ENCODE assay signal across 15 cellular contexts in genomic region chr6:63584566-63584965, GRCh38. TPM values are rescaled to one million over a fixed set of nuclear protein-coding genes. Genes with fewer than 3 reads are reported as not detected.
DNase-seq lines count a peak whose midpoint lies in the region; ATAC-seq and TF ChIP-seq lines count a peak whose summit lies in the region.
"Had no signal": no experiment of that assay in that cellular context is flagged by ENCODE, and none has a peak within 500 bp of the region (broad histone marks: within the 10 kb centered on the region; RNA-seq: fewer than 3 reads in every experiment).

No MANE protein-coding gene starts in this region.

- H4K20me1 ChIP-seq in SK-N-SH (ENCODE audit: insufficient read depth) (no peaks in the 10 kb centered on the region), H9 (ENCODE audit: control insufficient read depth, insufficient read depth, insufficient read length) (no peaks in the 10 kb centered on the region)

- H4K5ac ChIP-seq in H9 (ENCODE audit: insufficient read length, low read depth, low read length) = no peak overlapping the region

- over 99% methylated on average over 8 of the region's 8 CpGs for WGBS in SK-N-SH (ENCODE audit: low lambda C conversion rate)
- no CpG with 5 or more reads among the region's 8 CpGs for WGBS in H9 (ENCODE audit: extremely low coverage, insufficient read length, low lambda C conversion rate)
- 91 to 97% (median 92%) methylated on average over 8 of the region's 8 CpGs for WGBS in psoas muscle, 3 donors

- peak; percentile 34; the same call in 2 of the 3 replicates for ATAC-seq in SK-N-SH treated with all-trans-retinoic acid at 6 μM for 48 hours
- ATAC-seq in esophagus mucosa = peak; percentile 14
- ATAC-seq in psoas muscle = peak; percentile 29 to 59 (median 39)
- no peak for ATAC-seq in HG02759 (IDR thresholded peaks at IDR 0.05; ENCODE audit: unreplicated experiment)
- ATAC-seq in GM21360 (IDR thresholded peaks at IDR 0.05; ENCODE audit: unreplicated experiment) = no peak

- no peak overlapping the region for H2BK20ac ChIP-seq in H9 (ENCODE audit: low read depth, low read length, poor library complexity, severe bottlenecking)

- no peaks in the 10 kb centered on the region; the same call in 1 of the 2 replicates for H3K79me2 ChIP-seq in SK-N-SH (ENCODE audit: insufficient read depth)
- no peaks in the 10 kb centered on the region for H3K79me2 ChIP-seq in H9 (ENCODE audit: insufficient read depth, low read length)

- H3K27me3 Mint-ChIP-seq in H9 (ENCODE audit: low read depth) = peaks cover 3% of the 10 kb centered on the region
- H3K27me3 Mint-ChIP-seq: CD4-positive, alpha-beta T cell had no signal

- POLR2A ChIA-PET in SK-N-SH (lab: Yijun Ruan, JAX) = no interaction called here

- peaks cover 15 to 29% (median 27%) of the 10 kb centered on the region in 3 experiments; a peak in 6 of 7 replicates for H3K36me3 Mint-ChIP-seq in H9 (ENCODE audit: insufficient read depth in 1 of 3, low read depth in 3 of 3)

- H3K9ac ChIP-seq in SK-N-SH (no peak overlapping the region), H9 (ENCODE audit: extremely low read depth, insufficient read length, low read length) (no peak overlapping the region)
- H3K9ac ChIP-seq: KMS-11 had no signal

- peaks cover 42% of the 10 kb centered on the region for H3F3A ChIP-seq in SK-N-SH (replicated peaks; ENCODE audit: insufficient read depth)

- no peaks in the 10 kb centered on the region for H3K9me3 ChIP-seq in SK-N-SH
- H3K9me3 ChIP-seq in H9 (ENCODE audit: control insufficient read depth, low read depth, low read length) = no peaks in the 10 kb centered on the region
- no peaks in the 10 kb centered on the region for H3K9me3 ChIP-seq in psoas muscle
- H3K9me3 ChIP-seq: Caco-2 had no signal

- H2BK5ac ChIP-seq in H9 (ENCODE audit: insufficient read length, low read length) = no peak overlapping the region

- H3K4me1 ChIP-seq in SK-N-SH (ENCODE audit: control insufficient read depth in 1 of 2, insufficient read depth in 2 of 2, low read depth in 1 of 2, low read length in 1 of 2) = no peaks in the 10 kb centered on the region
- H3K4me1 ChIP-seq in H9 (ENCODE audit: insufficient read depth, low read length) = no peaks in the 10 kb centered on the region
- H3K4me1 ChIP-seq in psoas muscle = no peaks in the 10 kb centered on the region
- H3K4me1 ChIP-seq: Caco-2 had no signal

- H3K4me2 ChIP-seq in SK-N-SH (no peak overlapping the region), H9 (ENCODE audit: insufficient read depth, insufficient read length, low read length) (no peak overlapping the region)
- H3K4me2 ChIP-seq: KMS-11 had no signal

- no peak overlapping the region for H3K23ac ChIP-seq in H9 (ENCODE audit: insufficient read length, low read depth, low read length)

- H3K4me3 ChIP-seq in SK-N-SH (ENCODE audit: low read depth in 2 of 2, low read length in 1 of 2) = no peak overlapping the region
- H3K4me3 ChIP-seq in psoas muscle = no peak overlapping the region

- H2AK5ac ChIP-seq in H9 (ENCODE audit: insufficient read length, low read length) = no peak overlapping the region

- DNase-seq in SK-N-SH (no peak), H9 (no peak), psoas muscle (no peak), glomerular visceral epithelial cell (ENCODE audit: extremely low spot score) (no peak)
- DNase-seq: Caco-2; CD4-positive, alpha-beta T cell; DMS153; MV-4-11; NCI-H1694 treated with DMSO at 0.1 percent for 48 hours; SHP77 treated with DMSO at 0.1 percent for 48 hours had no signal

- no peak overlapping the region for H4K91ac ChIP-seq in H9 (ENCODE audit: insufficient read length, low read depth, low read length)

- H3K79me1 ChIP-seq in H9 (ENCODE audit: insufficient read depth, low read depth, low read length, poor library complexity, severe bottlenecking) = no peaks in the 10 kb centered on the region

- no peak overlapping the region for H2BK15ac ChIP-seq in H9 (ENCODE audit: low read depth, low read length)

- H3K27ac ChIP-seq in SK-N-SH (ENCODE audit: low read depth in 2 of 2, low read length in 1 of 2) (no peak overlapping the region), H9 (ENCODE audit: insufficient read length, low read depth, low read length) (no peak overlapping the region), psoas muscle (peak overlapping the region; percentile 3)
- H3K27ac ChIP-seq: KMS-11 had no signal

- H3K56ac ChIP-seq in H9 (ENCODE audit: insufficient read length, low read depth, low read length) = no peak overlapping the region

- H2AFZ ChIP-seq in SK-N-SH (ENCODE audit: low read depth) (no peak overlapping the region), H9 (ENCODE audit: low read length) (no peak overlapping the region)

- H3K4ac ChIP-seq in H9 (ENCODE audit: low read depth, low read length) = no peak overlapping the region

- no peak overlapping the region for H2BK120ac ChIP-seq in H9 (ENCODE audit: low read depth, low read length, poor library complexity, severe bottlenecking)

- CTCF ChIA-PET in SK-N-SH (lab: Yijun Ruan, JAX) = interaction anchor here (0.6 to 3.5 kb wide), 3 partner anchors 11 to 39 kb away, joined by 3 to 18 read pairs (median 6); no protein-coding TSS in a partner anchor

- H3K36me3 ChIP-seq in SK-N-SH (replicated peaks in 1 of 2; ENCODE audit: control insufficient read depth in 1 of 2, insufficient read depth in 2 of 2, low read length in 1 of 2) (peaks cover 38 to 44% of the 10 kb centered on the region in 2 experiments), psoas muscle (ENCODE audit: insufficient read depth in 1 of 2, low read depth in 1 of 2) (peaks cover 6 to 35% of the 10 kb centered on the region in 2 donors)

- H3K27me3 ChIP-seq in SK-N-SH (ENCODE audit: insufficient read depth) = no peaks in the 10 kb centered on the region
- no peaks in the 10 kb centered on the region for H3K27me3 ChIP-seq in H9 (ENCODE audit: insufficient read depth, low read length)
- H3K27me3 ChIP-seq in psoas muscle (ENCODE audit: insufficient read depth in 3 of 3, low read length in 2 of 3) = no peaks in the 10 kb centered on the region

- no peak overlapping the region for H4K8ac ChIP-seq in H9 (replicated peaks; ENCODE audit: insufficient read length, low read depth, low read length)

- H3K27ac Mint-ChIP-seq in H9 = peak overlapping the region in 2 of 3 experiments; percentile 79; a peak in 2 of 7 replicates
- H3K27ac Mint-ChIP-seq: CD4-positive, alpha-beta T cell had no signal

- no peak overlapping the region for H3K14ac ChIP-seq in H9 (ENCODE audit: insufficient read depth, low read length)

- intact Hi-C loops in psoas muscle (cut with DNase I) = no loop called here

- no peak overlapping the region for H3K18ac ChIP-seq in H9 (ENCODE audit: insufficient read length, low read depth, low read length)

- no peaks in the 10 kb centered on the region for H3K9me2 ChIP-seq in SK-N-SH

- no peak for TF ChIP-seq EP300 in SK-N-SH (IDR thresholded peaks at IDR 0.05; ENCODE audit: borderline replicate concordance in 1 of 2, low read depth in 1 of 2, low read length in 1 of 2)

- peaks cover 0 to under 1% of the 10 kb centered on the region in 2 experiments; a peak in 3 of 4 replicates for H3K4me1 Mint-ChIP-seq in H9

- H3K4me3 Mint-ChIP-seq in H9 = no peak overlapping the region
- H3K4me3 Mint-ChIP-seq: CD4-positive, alpha-beta T cell had no signal

- TF ChIP-seq RAD21 in SK-N-SH (IDR thresholded peaks at IDR 0.05; ENCODE audit: low read length) = no peak

- H2BK12ac ChIP-seq in H9 (ENCODE audit: insufficient read length, low read depth, low read length) = no peak overlapping the region

- H3K23me2 ChIP-seq in H9 (ENCODE audit: insufficient read length, low read depth, low read length, poor library complexity, severe bottlenecking) = no peaks in the 10 kb centered on the region

- H3T11ph ChIP-seq in H9 (ENCODE audit: low read length) = no peak overlapping the region

- no peaks in the 10 kb centered on the region for H3K9me3 Mint-ChIP-seq in H9
- H3K9me3 Mint-ChIP-seq: CD4-positive, alpha-beta T cell had no signal

- TF ChIP-seq CTCF in SK-N-SH (IDR thresholded peaks at IDR 0.05) (no peak), H9 (conservative IDR thresholded peaks at IDR 0.05) (no peak), psoas muscle (IDR thresholded peaks at IDR 0.05) (no peak)

TF ChIP-seq in SK-N-SH treated with all-trans-retinoic acid at 6 μM for 48 hours, 23 proteins besides CTCF, POLR2A, EP300 and RAD21 (continues in another document):
- TF ChIP-seq CSRNP3 (CRISPR knock-in tag; IDR thresholded peaks at IDR 0.05) = no peak

TF ChIP-seq in SK-N-SH, 30 proteins besides CTCF, POLR2A, EP300 and RAD21 (continues in another document):
- TF ChIP-seq POLR2AphosphoS5 (IDR thresholded peaks at IDR 0.05; ENCODE audit: low read depth, low read length) (no peak), FOSL2 (IDR thresholded peaks at IDR 0.05; ENCODE audit: borderline replicate concordance, low read depth) (no peak), MAX (IDR thresholded peaks at IDR 0.05; ENCODE audit: low read depth) (no peak), RCOR1 (IDR thresholded peaks at IDR 0.05; ENCODE audit: low read length) (no peak), MXI1 (IDR thresholded peaks at IDR 0.05; ENCODE audit: low read depth, low read length) (no peak), PBX3 (IDR thresholded peaks at IDR 0.05) (no peak), NRF1 (IDR thresholded peaks at IDR 0.05; ENCODE audit: low read depth, low read length) (no peak), TAF1 (IDR thresholded peaks at IDR 0.05; ENCODE audit: borderline replicate concordance, low read depth, low read length) (no peak)

RNA-seq across cellular contexts. Expression of gene PTP4A1, which starts 12.3 kb away (rescaled TPM):
- polyA plus RNA-seq in SK-N-SH (2012; rRNA removed) = 10.7 and 12.5 TPM in 2 replicates
- polyA plus RNA-seq in SK-N-SH (2012; cell fraction: cytosol; rRNA removed) = 46.2 and 57.3 TPM in 2 replicates
- polyA plus RNA-seq in SK-N-SH (2012; cell fraction: nucleus; rRNA removed) = 1.4 and 13.6 TPM in 2 replicates
- 85.9 and 91.0 TPM in 2 replicates for total RNA-seq in H9 (2021)
- 97.3 TPM for total RNA-seq in esophagus mucosa
- total RNA-seq in psoas muscle = 100 to 1,000 TPM; 153 to 202 (median 184) TPM
- polyA plus RNA-seq in psoas muscle = 100 to 1,000 TPM; 113 to 159 (median 151) TPM

RNA-seq across cellular contexts. Expression of gene PHF3, which starts 51.0 kb away (rescaled TPM):
- polyA plus RNA-seq in SK-N-SH (2012; rRNA removed) = 4.4 and 5.3 TPM in 2 replicates
- 5.6 and 7.2 TPM in 2 replicates for polyA plus RNA-seq in SK-N-SH (2012; cell fraction: cytosol; rRNA removed)
- 4.7 and 8.8 TPM in 2 replicates for polyA plus RNA-seq in SK-N-SH (2012; cell fraction: nucleus; rRNA removed)
- total RNA-seq in H9 (2021) = 60.8 and 66.6 TPM in 2 replicates
- 19.5 TPM for total RNA-seq in esophagus mucosa
- 10 to 100 TPM; 24.0 to 38.6 (median 36.6) TPM for total RNA-seq in psoas muscle
- 10 to 100 TPM in 2 of 3 donors, 1 to 10 TPM in 1; 4.9 to 19.1 (median 10.8) TPM for polyA plus RNA-seq in psoas muscle

Comparison
In these comparisons a context has a peak if more than half of its experiments do, and no peak if none do; other contexts are left out.
1. ATAC-seq: peak in SK-N-SH treated with all-trans-retinoic acid at 6 μM for 48 hours (single experiment), esophagus mucosa (single experiment) and psoas muscle (4 of 4); none in HG02759 (single experiment) and GM21360 (single experiment).